In the genomic region with DNA sequence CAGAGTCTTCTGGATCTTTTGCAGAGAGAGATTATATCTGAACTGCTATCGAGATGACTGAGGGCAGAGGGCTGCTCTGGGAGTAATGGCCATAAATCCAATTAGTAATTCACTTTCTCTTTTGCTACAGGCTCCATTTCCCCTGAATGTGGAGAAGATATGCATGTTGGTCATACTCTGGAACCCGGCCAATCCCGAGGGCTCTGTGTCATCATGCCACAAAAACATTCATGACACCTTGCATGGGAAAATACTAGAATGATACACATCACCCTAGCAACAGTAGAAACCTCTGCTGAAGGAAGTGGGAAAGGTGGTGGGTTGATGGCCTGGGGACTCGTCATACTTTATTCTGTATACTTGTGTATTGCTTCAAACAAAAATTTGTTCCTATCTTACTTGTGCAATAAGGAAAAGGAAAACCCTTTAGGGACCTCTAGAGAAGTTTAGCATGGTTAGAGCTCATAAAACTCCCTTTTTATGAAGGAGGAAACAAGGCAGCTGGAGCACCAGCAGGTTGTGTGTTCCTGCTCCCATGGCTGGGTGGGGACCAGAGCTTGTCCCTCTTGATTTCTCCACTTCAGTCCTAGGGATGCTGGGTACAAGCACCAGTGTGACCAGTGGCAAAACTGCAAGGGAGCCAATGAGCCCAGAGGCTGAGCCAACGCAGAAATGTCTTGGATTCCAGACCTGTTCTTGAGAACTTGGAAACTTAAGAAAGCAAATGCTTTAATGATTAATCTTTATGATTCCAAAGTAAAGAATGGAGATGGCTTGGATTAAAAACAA, we compare ENCODE assay signal across 10 cellular contexts. TPM values are rescaled to one million over a fixed set of nuclear protein-coding genes. Genes with fewer than 3 reads are reported as not detected.
DNase-seq lines count a peak whose midpoint lies in the region; TF ChIP-seq lines count a peak whose summit lies in the region.
"Had no signal": no experiment of that assay in that cellular context is flagged by ENCODE, and none has a peak within 500 bp of the region (broad histone marks: within the 10 kb centered on the region; RNA-seq: fewer than 3 reads in every experiment).

No MANE protein-coding gene starts in this region.

- DNase-seq in DMS53 (lab: John Stamatoyannopoulos, UW) (peak; percentile 55), DMS53 treated with DMSO at 0.1 percent for 48 hours (lab: John Stamatoyannopoulos, UW; ENCODE audit: unreplicated experiment) (no peak), SW480 (ENCODE audit: low spot score) (peak; percentile 81), fibroblast of lung (ENCODE audit: low read depth in 2 of 2) (peak; percentile 85 to 92), germinal center (ENCODE audit: low spot score) (no peak), COLO829 (ENCODE audit: low spot score) (no peak), NCI-H524 treated with DMSO at 0.1 percent for 48 hours (lab: John Stamatoyannopoulos, UW) (no peak)
- DNase-seq in stimulated activated CD8-positive, alpha-beta memory T cell treated with anti-CD3 and anti-CD28 coated beads, Interleukin-2, amount 100 ng/mL, for 1 hour (ENCODE audit: low read depth in 2 of 2) = peak; percentile 30 to 37

- no peaks in the 10 kb centered on the region for H3K27me3 ChIP-seq in fibroblast of lung (ENCODE audit: control insufficient read depth, insufficient read depth, low read length)

- no peak for TF ChIP-seq CTCF in fibroblast of lung (conservative IDR thresholded peaks at IDR 0.05 in 1 of 2, IDR thresholded peaks at IDR 0.05 in 1 of 2; ENCODE audit: low read depth in 1 of 2, low read length in 2 of 2)

- H3K36me3 ChIP-seq in fibroblast of lung (ENCODE audit: control insufficient read depth, insufficient read depth, low read length) = no peaks in the 10 kb centered on the region

- no peak overlapping the region for H2AFZ ChIP-seq in fibroblast of lung (ENCODE audit: low read length)

- H3K79me2 ChIP-seq in fibroblast of lung (ENCODE audit: control insufficient read depth, insufficient read depth, low read length) = no peaks in the 10 kb centered on the region

- no peaks in the 10 kb centered on the region for H4K20me1 ChIP-seq in fibroblast of lung (ENCODE audit: control insufficient read depth, extremely low read depth, insufficient read depth, low read length)

- H3K9ac ChIP-seq in fibroblast of lung (ENCODE audit: insufficient read depth, low read length) = peak overlapping the region; percentile 14

- peaks cover 2% of the 10 kb centered on the region for H3K4me1 ChIP-seq in fibroblast of lung (ENCODE audit: control insufficient read depth, extremely low read depth, insufficient read depth, low read length)

- peak overlapping the region; percentile 56 for H3K27ac ChIP-seq in fibroblast of lung (ENCODE audit: insufficient read depth, low read length)
- H3K27ac ChIP-seq: 22Rv1, SK-N-MC had no signal

- no peak overlapping the region for H3K4me3 ChIP-seq in fibroblast of lung (replicated peaks in 1 of 4; ENCODE audit: control extremely low read depth in 1 of 4, insufficient read depth in 1 of 4, low read depth in 3 of 4, low read length in 4 of 4)
- H3K4me3 ChIP-seq: SK-N-MC had no signal

- H3K9me3 ChIP-seq in fibroblast of lung (ENCODE audit: control insufficient read depth, insufficient read depth, low read depth, low read length) = no peaks in the 10 kb centered on the region

- peak overlapping the region; percentile 74 for H3K4me2 ChIP-seq in fibroblast of lung (ENCODE audit: extremely low read depth, insufficient read depth, low read length)

RNA-seq across cellular contexts. Expression of a gene that starts 25.9 kb away (rescaled TPM):
- total RNA-seq in fibroblast of lung = under 0.01 TPM in 1 of 2 replicates, not detected in the other
- 0.02 TPM in 1 of 2 replicates, not detected in the other for polyA plus RNA-seq in fibroblast of lung
- not detected in 2 replicates for polyA plus RNA-seq in fibroblast of lung (2012)
- not detected in 2 replicates for polyA minus RNA-seq in fibroblast of lung (ENCODE audit: low replicate concordance)

Comparison
In these comparisons a context has a peak if more than half of its experiments do, and no peak if none do; other contexts are left out.
1. DNase-seq: peak in DMS53 (single experiment), SW480 (single experiment), fibroblast of lung (2 of 2) and stimulated activated CD8-positive, alpha-beta memory T cell treated with anti-CD3 and anti-CD28 coated beads, Interleukin-2, amount 100 ng/mL, for 1 hour (2 of 2); none in DMS53 treated with DMSO at 0.1 percent for 48 hours (single experiment), germinal center (single experiment), COLO829 (single experiment) and NCI-H524 treated with DMSO at 0.1 percent for 48 hours (single experiment).